ENCODE assay signal across 21 cellular contexts in genomic region chrX:130829526-130830515, GRCh38.
DNase-seq lines count a peak whose midpoint lies in the region; ATAC-seq, FAIRE-seq and TF ChIP-seq lines count a peak whose summit lies in the region.
"Had no signal": no experiment of that assay in that cellular context is flagged by ENCODE, and none has a peak within 500 bp of the region (broad histone marks: within the 10 kb centered on the region; RNA-seq: fewer than 3 reads in every experiment).

No MANE protein-coding gene starts in this region.

- no peak for TF ChIP-seq RAD21 in A549 (conservative IDR thresholded peaks at IDR 0.05 in 1 of 2, IDR thresholded peaks at IDR 0.05 in 1 of 2)

- CTCF ChIA-PET in A549 (lab: Yijun Ruan, JAX), result interaction anchor here (1.5 kb wide), 1 partner anchor 101 kb away, joined by 3 read pairs; no protein-coding TSS in a partner anchor

- no peaks in the 10 kb centered on the region for H3K4me1 ChIP-seq in A549

- DNase-seq in A549 (ENCODE audit: low read depth in 1 of 2, low spot score in 1 of 2) (no peak), NOMO-1 treated with DMSO at 0.1 percent for 48 hours (lab: John Stamatoyannopoulos, UW; ENCODE audit: unreplicated experiment) (peak; percentile 38), NCI-H69 (lab: John Stamatoyannopoulos, UW) (no peak), NCI-H345 treated with DMSO at 0.1 percent for 48 hours (lab: John Stamatoyannopoulos, UW; ENCODE audit: unreplicated experiment) (no peak)
- DNase-seq: activated B cell treated with CpG ODN at 0.5 μM for 24 hours; activated CD8-positive, alpha-beta T cell treated with anti-CD3 and anti-CD28 coated beads for 36 hours; activated T-cell treated with anti-CD3 and anti-CD28 coated beads, Interleukin-2, amount 50 U/mL, for 48 hours; brain microvascular endothelial cell; islet precursor cell; NCI-H187; NCI-H345; SHP77 treated with DMSO at 0.1 percent for 48 hours; T-helper 17 cell had no signal

- TF ChIP-seq CTCF in A549 (IDR thresholded peaks at IDR 0.05), result no peak

- no peak overlapping the region for H3K4me3 ChIP-seq in A549
- H3K4me3 ChIP-seq: hepatocyte had no signal

- no peak overlapping the region for H3K4me2 ChIP-seq in A549
- H3K4me2 ChIP-seq: hepatocyte had no signal

- no peak for TF ChIP-seq EP300 in A549 (IDR thresholded peaks at IDR 0.05)

- WGBS in A549 (ENCODE audit: missing lambda C conversion rate), result 85% methylated on average over 2 of the region's 2 CpGs

- no peaks in the 10 kb centered on the region for H3K9me3 ChIP-seq in A549

- FAIRE-seq in A549 (lab: Jason Lieb, UNC), result peak; percentile 7

- H3K27me3 ChIP-seq in layer of hippocampus (ENCODE audit: control insufficient read depth, insufficient read depth, low read length), result no peaks in the 10 kb centered on the region
- H3K27me3 ChIP-seq: brain microvascular endothelial cell, hepatocyte had no signal

- ATAC-seq in A549 (no peak), GM19395 (IDR thresholded peaks at IDR 0.05; ENCODE audit: unreplicated experiment) (no peak), HG03175 (IDR thresholded peaks at IDR 0.05; ENCODE audit: unreplicated experiment) (no peak)
- ATAC-seq: activated CD8-positive, alpha-beta T cell treated with anti-CD3 and anti-CD28 coated beads for 36 hours; activated naive CD4-positive, alpha-beta T cell treated with anti-CD3 and anti-CD28 coated beads, Interleukin-2, amount 50 U/mL, for 72 hours; natural killer cell treated with Interleukin-12 subunit alpha and Interleukin-12 subunit beta and Interleukin-15 and Interleukin-18, amount 100 ng/mL, for 72 hours; T-helper 17 cell had no signal

- no peak overlapping the region for H3K27ac ChIP-seq in A549
- peak overlapping the region; percentile 31 for H3K27ac ChIP-seq in cingulate gyrus (ENCODE audit: low read depth, low read length)
- H3K27ac ChIP-seq in layer of hippocampus (ENCODE audit: low read depth, low read length), result peak overlapping the region; percentile 44
- H3K27ac ChIP-seq: brain microvascular endothelial cell, C4-2B, hepatocyte had no signal

- POLR2A ChIA-PET in A549 (lab: Yijun Ruan, JAX), result no interaction called here

- no peak for TF ChIP-seq POLR2A in A549 (IDR thresholded peaks at IDR 0.05; ENCODE audit: low read length)

TF ChIP-seq in A549, 52 proteins besides CTCF, POLR2A, EP300 and RAD21:
- no peak for TF ChIP-seq ZSCAN20 (CRISPR knock-in tag; IDR thresholded peaks at IDR 0.05)
- no peak for TF ChIP-seq TFCP2L1 (CRISPR knock-in tag; IDR thresholded peaks at IDR 0.05)
- TF ChIP-seq SREBF2 (IDR thresholded peaks at IDR 0.05), result no peak
- no peak for TF ChIP-seq HOXB5 (CRISPR knock-in tag; IDR thresholded peaks at IDR 0.05)
- TF ChIP-seq ZFP36 (IDR thresholded peaks at IDR 0.05; ENCODE audit: borderline replicate concordance, partially characterized antibody), result no peak
- TF ChIP-seq FOXS1 (CRISPR knock-in tag; IDR thresholded peaks at IDR 0.05), result no peak
- TF ChIP-seq ESRRA (IDR thresholded peaks at IDR 0.05; ENCODE audit: borderline replicate concordance, low read length), result no peak
- no peak for TF ChIP-seq CHD2 (IDR thresholded peaks at IDR 0.05; ENCODE audit: low read length, partially characterized antibody)
- no peak for TF ChIP-seq HEYL (CRISPR knock-in tag; IDR thresholded peaks at IDR 0.05)
- no peak for TF ChIP-seq HOXA7 (CRISPR knock-in tag; IDR thresholded peaks at IDR 0.05)
- TF ChIP-seq HOXB13 (CRISPR knock-in tag; IDR thresholded peaks at IDR 0.05; ENCODE audit: low read depth), result no peak
- no peak for TF ChIP-seq JUNB (IDR thresholded peaks at IDR 0.05)
- no peak for TF ChIP-seq NR3C1 (IDR thresholded peaks at IDR 0.05)
- no peak for TF ChIP-seq EHF (CRISPR knock-in tag; IDR thresholded peaks at IDR 0.05)
- no peak for TF ChIP-seq TP53 (CRISPR knock-in tag; IDR thresholded peaks at IDR 0.05)
- TF ChIP-seq MYC (IDR thresholded peaks at IDR 0.05; ENCODE audit: borderline replicate concordance, low read length), result no peak

Comparison
In these comparisons a context has a peak if more than half of its experiments do, and no peak if none do; other contexts are left out.
1. H3K27ac ChIP-seq: peak in cingulate gyrus (single experiment) and layer of hippocampus (single experiment); none in A549 (0 of 2).